ENCODE assay signal across 13 cellular contexts in genomic region chr10:123858039-123858740, GRCh38. TPM values are rescaled to one million over a fixed set of nuclear protein-coding genes. Genes with fewer than 3 reads are reported as not detected.
DNase-seq lines count a peak whose midpoint lies in the region; ATAC-seq and TF ChIP-seq lines count a peak whose summit lies in the region.
"Had no signal": no experiment of that assay in that cellular context is flagged by ENCODE, and none has a peak within 500 bp of the region (broad histone marks: within the 10 kb centered on the region; RNA-seq: fewer than 3 reads in every experiment).

No MANE protein-coding gene starts in this region.

- peaks cover 36% of the 10 kb centered on the region for H3K4me1 Mint-ChIP-seq in brain
- H3K4me1 Mint-ChIP-seq in stimulated activated naive CD8-positive, alpha-beta T cell treated with anti-CD3 and anti-CD28 coated beads, Interleukin-15, amount 100 ng/mL, for 72 hours, result no peaks in the 10 kb centered on the region
- H3K4me1 Mint-ChIP-seq: activated CD4-positive, alpha-beta T cell treated with anti-CD3 and anti-CD28 coated beads, Interleukin-2, amount 10 ng/mL, durations not matched to agents 24 days and 14 days; CD4-positive, CD25-positive, alpha-beta regulatory T cell had no signal

- H3K27ac Mint-ChIP-seq in brain, result peak overlapping the region in 4 of 5 experiments; percentile 52 to 90 (median 76)
- no peak overlapping the region for H3K27ac Mint-ChIP-seq in stimulated activated naive CD8-positive, alpha-beta T cell treated with anti-CD3 and anti-CD28 coated beads, Interleukin-15, amount 100 ng/mL, for 72 hours
- H3K27ac Mint-ChIP-seq: activated CD4-positive, alpha-beta T cell treated with anti-CD3 and anti-CD28 coated beads, Interleukin-2, amount 10 ng/mL, durations not matched to agents 24 days and 14 days; CD4-positive, CD25-positive, alpha-beta regulatory T cell had no signal

- DNase-seq in AG09309 (ENCODE audit: low read depth) (peak; percentile 57), C1 segment of cervical spinal cord (lab: John Stamatoyannopoulos, UW) (no peak), cortex of kidney (lab: John Stamatoyannopoulos, UW) (no peak)
- DNase-seq in stimulated activated naive CD8-positive, alpha-beta T cell treated with anti-CD3 and anti-CD28 coated beads, Interleukin-15, amount 100 ng/mL, for 72 hours, result no peak
- DNase-seq in stimulated activated CD4-positive, alpha-beta T cell treated with anti-CD3 and anti-CD28 coated beads, Interleukin-2, amount 100 ng/mL, for 48 hours, result no peak
- DNase-seq: activated CD4-positive, alpha-beta T cell treated with anti-CD3 and anti-CD28 coated beads, Interleukin-2, amount 10 ng/mL, durations not matched to agents 24 days and 14 days; CD4-positive, CD25-positive, alpha-beta regulatory T cell; Kasumi-1; left ventricle myocardium superior; SW 1271 had no signal

- H3K36me3 ChIP-seq in HEK293 (ENCODE audit: control insufficient read depth in 2 of 2, insufficient read depth in 1 of 2, low read length in 2 of 2) (no peaks in the 10 kb centered on the region), mesodermal cell (ENCODE audit: control insufficient read depth, insufficient read depth, low read length) (peaks cover 1% of the 10 kb centered on the region)

- H3K27ac ChIP-seq in HEK293 (ENCODE audit: extremely low read depth, low read depth, low read length) (no peak overlapping the region), mesodermal cell (ENCODE audit: low read depth, low read length, severe bottlenecking) (peak overlapping the region; percentile 11)

- no peaks in the 10 kb centered on the region for H3K9me3 ChIP-seq in HEK293 (ENCODE audit: control insufficient read depth, insufficient read depth, low read depth, low read length)
- no peaks in the 10 kb centered on the region for H3K9me3 ChIP-seq in mesodermal cell (ENCODE audit: control insufficient read depth, low read length)

- H3K9me3 Mint-ChIP-seq in brain, result no peaks in the 10 kb centered on the region
- H3K9me3 Mint-ChIP-seq in stimulated activated naive CD8-positive, alpha-beta T cell treated with anti-CD3 and anti-CD28 coated beads, Interleukin-15, amount 100 ng/mL, for 72 hours, result no peaks in the 10 kb centered on the region
- H3K9me3 Mint-ChIP-seq: activated CD4-positive, alpha-beta T cell treated with anti-CD3 and anti-CD28 coated beads, Interleukin-2, amount 10 ng/mL, durations not matched to agents 24 days and 14 days; CD4-positive, CD25-positive, alpha-beta regulatory T cell had no signal

- H3K4me1 ChIP-seq in HEK293 (ENCODE audit: control insufficient read depth, insufficient read depth, low read length) (no peaks in the 10 kb centered on the region), mesodermal cell (ENCODE audit: control insufficient read depth, insufficient read depth, low read length, poor library complexity, severe bottlenecking) (peaks cover 16% of the 10 kb centered on the region)

- peaks cover 3% of the 10 kb centered on the region for H3K27me3 Mint-ChIP-seq in brain
- peaks cover 20% of the 10 kb centered on the region for H3K27me3 Mint-ChIP-seq in stimulated activated naive CD8-positive, alpha-beta T cell treated with anti-CD3 and anti-CD28 coated beads, Interleukin-15, amount 100 ng/mL, for 72 hours
- H3K27me3 Mint-ChIP-seq: activated CD4-positive, alpha-beta T cell treated with anti-CD3 and anti-CD28 coated beads, Interleukin-2, amount 10 ng/mL, durations not matched to agents 24 days and 14 days; CD4-positive, CD25-positive, alpha-beta regulatory T cell had no signal

- no peaks in the 10 kb centered on the region for H3K36me3 Mint-ChIP-seq in brain
- H3K36me3 Mint-ChIP-seq: CD4-positive, CD25-positive, alpha-beta regulatory T cell had no signal

- TF ChIP-seq CTCF in AG09309 (IDR thresholded peaks at IDR 0.05; ENCODE audit: control insufficient read depth, insufficient read depth, low read depth, low read length, missing control alignments) (no peak), HEK293 (tag by site-specific recombination; IDR thresholded peaks at IDR 0.05) (no peak), brain (conservative IDR thresholded peaks at IDR 0.05) (no peak)

- CTCF ChIA-PET in HEK293 (lab: Yijun Ruan, JAX), result interaction anchor here (1.0 kb wide), 1 partner anchor 109 kb away, joined by 3 read pairs; no protein-coding TSS in a partner anchor

- ATAC-seq in stimulated activated naive CD8-positive, alpha-beta T cell treated with anti-CD3 and anti-CD28 coated beads, Interleukin-15, amount 100 ng/mL, for 72 hours, result no peak
- ATAC-seq: left ventricle myocardium superior had no signal

- peak overlapping the region in 2 of 5 experiments; percentile 10 to 41 for H3K4me3 Mint-ChIP-seq in brain
- no peak overlapping the region for H3K4me3 Mint-ChIP-seq in stimulated activated naive CD8-positive, alpha-beta T cell treated with anti-CD3 and anti-CD28 coated beads, Interleukin-15, amount 100 ng/mL, for 72 hours
- H3K4me3 Mint-ChIP-seq: activated CD4-positive, alpha-beta T cell treated with anti-CD3 and anti-CD28 coated beads, Interleukin-2, amount 10 ng/mL, durations not matched to agents 24 days and 14 days; CD4-positive, CD25-positive, alpha-beta regulatory T cell had no signal

- POLR2A ChIA-PET in HEK293 (lab: Yijun Ruan, JAX), result no interaction called here

- whole genome bisulfite sequencing in mesodermal cell (ENCODE audit: insufficient coverage in 2 of 2), 2 experiments, result 91 to 93% methylated on average over 7 to 9 of the region's 10 CpGs

- H3K4me3 ChIP-seq in AG09309 (ENCODE audit: control insufficient read depth, low read depth, low read length), result no peak overlapping the region
- no peak overlapping the region for H3K4me3 ChIP-seq in HEK293 (ENCODE audit: low read depth, low read length)
- no peak overlapping the region for H3K4me3 ChIP-seq in mesodermal cell (ENCODE audit: extremely low read depth, insufficient read depth, low read length, poor library complexity, severe bottlenecking)

TF ChIP-seq in HEK293, 187 proteins besides CTCF, POLR2A, EP300 and RAD21:
- peak; percentile 68 for TF ChIP-seq OSR2 (tag by site-specific recombination; IDR thresholded peaks at IDR 0.05)
- TF ChIP-seq PRDM10 (tag by site-specific recombination; IDR thresholded peaks at IDR 0.05), result peak; percentile 33; the same call in 1 of the 2 replicates
- TF ChIP-seq SCRT1 (tag by site-specific recombination; IDR thresholded peaks at IDR 0.05; ENCODE audit: borderline replicate concordance), result no peak
- TF ChIP-seq ZNF585B (tag by site-specific recombination; IDR thresholded peaks at IDR 0.05), result no peak
- peak; percentile 86 for TF ChIP-seq ATF2 (tag by site-specific recombination; IDR thresholded peaks at IDR 0.05; ENCODE audit: low read depth)
- peak; percentile 50 for TF ChIP-seq GLIS1 (tag by site-specific recombination; IDR thresholded peaks at IDR 0.05)
- 0 out of 2 replicates have a peak, but pooled peaks have one; percentile 16 for TF ChIP-seq SCRT2 (tag by site-specific recombination; IDR thresholded peaks at IDR 0.05)
- 0 out of 2 replicates have a peak, but pooled peaks have one; percentile 35 for TF ChIP-seq ZBTB44 (tag by site-specific recombination; IDR thresholded peaks at IDR 0.05)

RNA-seq across cellular contexts. Expression of gene CPXM2, which starts 33.4 kb away (rescaled TPM):
- polyA plus RNA-seq in brain (ENCODE audit: insufficient read depth, low read depth, low replicate concordance), result 1.6 TPM
- 13.4 TPM for polyA plus RNA-seq in mesodermal cell (2013, experiment 1 of 2)
- 12.5 TPM for polyA plus RNA-seq in mesodermal cell (2013, experiment 2 of 2)
- polyA plus RNA-seq: CD4-positive, CD25-positive, alpha-beta regulatory T cell had no signal

Comparison
In these comparisons a context has a peak if more than half of its experiments do, and no peak if none do; other contexts are left out.
1. H3K27ac Mint-ChIP-seq: peak in brain (4 of 5); none in stimulated activated naive CD8-positive, alpha-beta T cell treated with anti-CD3 and anti-CD28 coated beads, Interleukin-15, amount 100 ng/mL, for 72 hours (0 of 2).